In the genomic region with DNA sequence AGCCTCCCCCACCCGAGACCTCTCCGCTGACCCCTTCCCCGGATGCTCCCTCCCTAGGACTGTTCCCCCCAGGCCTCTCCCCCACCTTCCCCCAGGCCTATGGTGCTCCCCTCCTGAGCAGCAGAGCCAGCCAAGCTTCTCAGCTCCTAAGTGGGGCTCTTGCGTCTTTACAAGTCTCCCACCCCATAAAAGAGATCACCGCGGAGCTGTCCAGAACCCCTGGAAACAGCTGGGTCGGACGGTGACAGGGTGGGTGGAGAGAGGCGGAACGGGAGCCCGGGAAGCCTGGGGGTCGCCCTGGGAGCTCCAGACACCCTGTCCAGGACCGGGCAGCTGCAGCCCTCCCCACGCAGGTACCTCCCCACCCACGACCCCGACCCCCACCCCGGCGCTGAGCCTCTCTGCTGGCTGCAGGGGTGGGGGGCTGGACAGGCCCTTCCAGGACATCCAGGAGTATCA, we compare ENCODE assay signal across 10 cellular contexts.
DNase-seq lines count a peak whose midpoint lies in the region; ATAC-seq and TF ChIP-seq lines count a peak whose summit lies in the region.
"Had no signal": no experiment of that assay in that cellular context is flagged by ENCODE, and none has a peak within 500 bp of the region (broad histone marks: within the 10 kb centered on the region; RNA-seq: fewer than 3 reads in every experiment).

No MANE protein-coding gene starts in this region.

- no peaks in the 10 kb centered on the region for H3K79me1 ChIP-seq in mesendoderm (ENCODE audit: low read length)

- no peaks in the 10 kb centered on the region for H3K9me3 Mint-ChIP-seq in activated CD4-positive, alpha-beta T cell treated with anti-CD3 and anti-CD28 coated beads, Interleukin-2, amount 10 ng/mL, durations not matched to agents 24 days and 14 days

- peak overlapping the region; percentile 81 for H4K8ac ChIP-seq in mesendoderm (ENCODE audit: low read depth, low read length)

- no peak for TF ChIP-seq CTCF in colonic mucosa (IDR thresholded peaks at IDR 0.05)
- TF ChIP-seq CTCF in thoracic aorta (IDR thresholded peaks at IDR 0.05): no peak

- H3K9ac ChIP-seq in colonic mucosa (ENCODE audit: low read depth in 2 of 2, low read length in 2 of 2) (no peak overlapping the region), mesendoderm (ENCODE audit: low read length) (peak overlapping the region; percentile 67)

- H3K27me3 ChIP-seq in colonic mucosa (no peaks in the 10 kb centered on the region), mesendoderm (ENCODE audit: insufficient read depth, low read length, poor library complexity) (no peaks in the 10 kb centered on the region), thoracic aorta (replicated peaks; ENCODE audit: insufficient read depth) (no peaks in the 10 kb centered on the region)

- no peak overlapping the region for H3K23ac ChIP-seq in mesendoderm (ENCODE audit: low read length)

- H3K56ac ChIP-seq in mesendoderm (ENCODE audit: low read length): peak overlapping the region; percentile 73

- in situ Hi-C loops in ACHN (cut with HindIII; ENCODE audit: low pct_ligation_motif_present, low pct_unique_long_range_greater_than_20kb, low sequenced_read_pairs): no loop called here

- intact Hi-C loops in activated CD4-positive, alpha-beta T cell treated with anti-CD3 and anti-CD28 coated beads, Interleukin-2, amount 10 ng/mL, durations not matched to agents 24 days and 14 days (cut with micrococcal nuclease): loop anchor here (10.0 kb wide), 1 partner anchor 122 kb away; no protein-coding TSS in a partner anchor
- intact Hi-C loops in colonic mucosa (cut with DNase I): no loop called here

- no peak overlapping the region for H3K18ac ChIP-seq in mesendoderm (ENCODE audit: low read length)

- H3K4me2 ChIP-seq in mesendoderm (ENCODE audit: low read length): peak overlapping the region; percentile 66

- no peak overlapping the region for H2AK5ac ChIP-seq in mesendoderm (ENCODE audit: low read length)

- no peak overlapping the region for H2BK5ac ChIP-seq in mesendoderm (ENCODE audit: low read length)

- no peak overlapping the region for H4K5ac ChIP-seq in mesendoderm (ENCODE audit: low read length)

- H3K4me3 Mint-ChIP-seq in activated CD4-positive, alpha-beta T cell treated with anti-CD3 and anti-CD28 coated beads, Interleukin-2, amount 10 ng/mL, durations not matched to agents 24 days and 14 days: no peak overlapping the region

- H3K4me1 ChIP-seq in colonic mucosa (peaks cover 6% of the 10 kb centered on the region), mesendoderm (ENCODE audit: control insufficient read depth, low read depth, low read length) (no peaks in the 10 kb centered on the region), thoracic aorta (ENCODE audit: control insufficient read depth in 1 of 2, low read depth in 2 of 2) (peaks cover 7 to 19% of the 10 kb centered on the region in 2 donors)

- H3K4me3 ChIP-seq in colonic mucosa: no peak overlapping the region
- H3K4me3 ChIP-seq in mesendoderm (ENCODE audit: low read length): no peak overlapping the region
- H3K4me3 ChIP-seq in thoracic aorta: peak overlapping the region; percentile 64
- H3K4me3 ChIP-seq: A549, GM12878 had no signal

- H3K36me3 ChIP-seq in colonic mucosa (no peaks in the 10 kb centered on the region), mesendoderm (ENCODE audit: control insufficient read depth, insufficient read depth, low read length) (no peaks in the 10 kb centered on the region), thoracic aorta (no peaks in the 10 kb centered on the region)

- no peak overlapping the region for H2BK120ac ChIP-seq in mesendoderm (ENCODE audit: low read depth, low read length)

- no CpG with 5 or more reads among the region's 18 CpGs for WGBS in mesendoderm (ENCODE audit: extremely low coverage, insufficient coverage, low lambda C conversion rate)

- peaks cover 5% of the 10 kb centered on the region for H3K4me1 Mint-ChIP-seq in activated CD4-positive, alpha-beta T cell treated with anti-CD3 and anti-CD28 coated beads, Interleukin-2, amount 10 ng/mL, durations not matched to agents 24 days and 14 days

- H3K27ac ChIP-seq in colonic mucosa (peak overlapping the region; percentile 72), mesendoderm (ENCODE audit: low read depth, low read length) (no peak overlapping the region), thoracic aorta (peak overlapping the region in 1 of 2 donors; percentile 1)

- no peaks in the 10 kb centered on the region for H3K9me3 ChIP-seq in colonic mucosa
- no peaks in the 10 kb centered on the region for H3K9me3 ChIP-seq in thoracic aorta
- H3K9me3 ChIP-seq: A549 had no signal

- no peaks in the 10 kb centered on the region for H3K27me3 Mint-ChIP-seq in activated CD4-positive, alpha-beta T cell treated with anti-CD3 and anti-CD28 coated beads, Interleukin-2, amount 10 ng/mL, durations not matched to agents 24 days and 14 days

- ATAC-seq in thoracic aorta (ENCODE audit: insufficient number of reproducible peaks, low FRiP score, low read depth) (no peak), GM21717 (IDR thresholded peaks at IDR 0.05; ENCODE audit: unreplicated experiment) (no peak)
- ATAC-seq: GM12878 had no signal

- H3K36me3 Mint-ChIP-seq in activated CD4-positive, alpha-beta T cell treated with anti-CD3 and anti-CD28 coated beads, Interleukin-2, amount 10 ng/mL, durations not matched to agents 24 days and 14 days (ENCODE audit: low read depth): no peaks in the 10 kb centered on the region

- DNase-seq in activated CD4-positive, alpha-beta T cell treated with anti-CD3 and anti-CD28 coated beads, Interleukin-2, amount 10 ng/mL, durations not matched to agents 24 days and 14 days: peak; percentile 45
- no peak for DNase-seq in activated CD4-positive, alpha-beta T cell treated with anti-CD3 and anti-CD28 coated beads for 48 hours
- peak; percentile 18 for DNase-seq in colonic mucosa
- DNase-seq in mesendoderm: no peak
- DNase-seq in thoracic aorta (ENCODE audit: low spot score): no peak
- no peak for DNase-seq in GF-D8 (lab: John Stamatoyannopoulos, UW)
- no peak for DNase-seq in ACHN

- no peak overlapping the region for H3K4ac ChIP-seq in mesendoderm (ENCODE audit: low read depth, low read length)

- H3K27ac Mint-ChIP-seq in activated CD4-positive, alpha-beta T cell treated with anti-CD3 and anti-CD28 coated beads, Interleukin-2, amount 10 ng/mL, durations not matched to agents 24 days and 14 days: no peak overlapping the region

- H3K79me2 ChIP-seq in mesendoderm (ENCODE audit: control insufficient read depth, insufficient read depth, low read length): no peaks in the 10 kb centered on the region

- no peak overlapping the region for H2BK15ac ChIP-seq in mesendoderm (replicated peaks; ENCODE audit: low read depth)

Comparison
In these comparisons a context has a peak if more than half of its experiments do, and no peak if none do; other contexts are left out.
1. DNase-seq: peak in activated CD4-positive, alpha-beta T cell treated with anti-CD3 and anti-CD28 coated beads, Interleukin-2, amount 10 ng/mL, durations not matched to agents 24 days and 14 days (single experiment) and colonic mucosa (single experiment); none in activated CD4-positive, alpha-beta T cell treated with anti-CD3 and anti-CD28 coated beads for 48 hours (single experiment), mesendoderm (single experiment), thoracic aorta (single experiment), GF-D8 (single experiment) and ACHN (single experiment).